Comparison of ENCODE assay signal across 1 cellular context in the genomic region with DNA sequence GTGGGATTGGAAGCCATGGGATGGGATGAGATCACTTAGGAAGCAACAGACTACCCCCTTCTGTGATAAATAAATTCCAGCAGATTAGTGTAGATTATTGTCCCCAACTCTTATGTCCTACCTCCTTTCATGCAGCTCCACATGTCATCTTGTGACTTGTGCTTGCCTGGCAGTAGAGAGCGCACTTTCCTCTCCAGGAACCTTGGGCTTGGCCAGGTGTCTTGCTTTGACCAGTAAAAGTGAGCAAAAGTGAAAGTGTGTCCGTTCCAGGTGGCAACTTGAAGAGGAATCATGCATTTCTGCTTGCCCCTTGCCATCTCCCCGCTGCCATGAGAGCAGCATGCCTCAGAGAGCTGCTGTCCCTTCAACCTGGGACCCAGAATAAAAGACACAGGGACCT.
TF ChIP-seq lines count a peak whose summit lies in the region.

No MANE protein-coding gene starts in this region.

TF ChIP-seq in SK-N-SH treated with all-trans-retinoic acid at 6 μM for 48 hours, 23 proteins besides CTCF, POLR2A, EP300 and RAD21 (continued from another document):
- TF ChIP-seq, protein P1, sequence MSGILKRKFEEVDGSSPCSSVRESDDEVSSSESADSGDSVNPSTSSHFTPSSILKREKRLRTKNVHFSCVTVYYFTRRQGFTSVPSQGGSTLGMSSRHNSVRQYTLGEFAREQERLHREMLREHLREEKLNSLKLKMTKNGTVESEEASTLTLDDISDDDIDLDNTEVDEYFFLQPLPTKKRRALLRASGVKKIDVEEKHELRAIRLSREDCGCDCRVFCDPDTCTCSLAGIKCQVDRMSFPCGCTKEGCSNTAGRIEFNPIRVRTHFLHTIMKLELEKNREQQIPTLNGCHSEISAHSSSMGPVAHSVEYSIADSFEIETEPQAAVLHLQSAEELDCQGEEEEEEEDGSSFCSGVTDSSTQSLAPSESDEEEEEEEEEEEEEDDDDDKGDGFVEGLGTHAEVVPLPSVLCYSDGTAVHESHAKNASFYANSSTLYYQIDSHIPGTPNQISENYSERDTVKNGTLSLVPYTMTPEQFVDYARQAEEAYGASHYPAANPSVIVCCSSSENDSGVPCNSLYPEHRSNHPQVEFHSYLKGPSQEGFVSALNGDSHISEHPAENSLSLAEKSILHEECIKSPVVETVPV (CRISPR knock-in tag; IDR thresholded peaks at IDR 0.05) = no peak
- TF ChIP-seq ZC3H10 (CRISPR knock-in tag; IDR thresholded peaks at IDR 0.05) = no peak
- TF ChIP-seq BACH2 (CRISPR knock-in tag; IDR thresholded peaks at IDR 0.05; ENCODE audit: borderline replicate concordance) = no peak
- no peak for TF ChIP-seq ESRRG (CRISPR knock-in tag; IDR thresholded peaks at IDR 0.05)
- no peak for TF ChIP-seq ISL1 (CRISPR knock-in tag; IDR thresholded peaks at IDR 0.05)
- no peak for TF ChIP-seq ZNF8 (CRISPR knock-in tag; IDR thresholded peaks at IDR 0.05)
- TF ChIP-seq, protein P2, sequence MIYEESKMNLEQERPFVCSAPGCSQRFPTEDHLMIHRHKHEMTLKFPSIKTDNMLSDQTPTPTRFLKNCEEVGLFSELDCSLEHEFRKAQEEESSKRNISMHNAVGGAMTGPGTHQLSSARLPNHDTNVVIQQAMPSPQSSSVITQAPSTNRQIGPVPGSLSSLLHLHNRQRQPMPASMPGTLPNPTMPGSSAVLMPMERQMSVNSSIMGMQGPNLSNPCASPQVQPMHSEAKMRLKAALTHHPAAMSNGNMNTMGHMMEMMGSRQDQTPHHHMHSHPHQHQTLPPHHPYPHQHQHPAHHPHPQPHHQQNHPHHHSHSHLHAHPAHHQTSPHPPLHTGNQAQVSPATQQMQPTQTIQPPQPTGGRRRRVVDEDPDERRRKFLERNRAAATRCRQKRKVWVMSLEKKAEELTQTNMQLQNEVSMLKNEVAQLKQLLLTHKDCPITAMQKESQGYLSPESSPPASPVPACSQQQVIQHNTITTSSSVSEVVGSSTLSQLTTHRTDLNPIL (CRISPR knock-in tag; IDR thresholded peaks at IDR 0.05; ENCODE audit: low read depth) = no peak
- TF ChIP-seq OSR1 (CRISPR knock-in tag; IDR thresholded peaks at IDR 0.05) = no peak
- TF ChIP-seq TCF4 (CRISPR knock-in tag; IDR thresholded peaks at IDR 0.05; ENCODE audit: borderline replicate concordance) = no peak
